11 cellular contexts compared by ENCODE assay signal in genomic region chr2:174836345-174836999, GRCh38.
DNase-seq lines count a peak whose midpoint lies in the region; ATAC-seq and TF ChIP-seq lines count a peak whose summit lies in the region.
"Had no signal": no experiment of that assay in that cellular context is flagged by ENCODE, and none has a peak within 500 bp of the region (broad histone marks: within the 10 kb centered on the region; RNA-seq: fewer than 3 reads in every experiment).

No MANE protein-coding gene starts in this region.

- H3K4me1 ChIP-seq in heart right ventricle = peaks cover 0 to 20% (median 14%) of the 10 kb centered on the region in 9 donors
- no peaks in the 10 kb centered on the region for H3K4me1 ChIP-seq in right atrium auricular region
- H3K4me1 ChIP-seq in left ventricle myocardium inferior = peaks cover 22% of the 10 kb centered on the region
- H3K4me1 ChIP-seq in lower lobe of right lung = no peaks in the 10 kb centered on the region

- H3K36me3 ChIP-seq in heart right ventricle (no peaks in the 10 kb centered on the region), right atrium auricular region (no peaks in the 10 kb centered on the region), left ventricle myocardium inferior (peaks cover 6% of the 10 kb centered on the region), lower lobe of right lung (no peaks in the 10 kb centered on the region)

- H3K27ac Mint-ChIP-seq in activated T-helper 2 cell treated with anti-CD3 and anti-CD28 coated beads, Interferon-gamma antibody, Interleukin-2, Interleukin-4, amounts not matched to agents 10 μg/mL and 5 μg/mL and 100 μg/mL, durations not matched to agents 14 hours and 24 hours and 36 hours = peak overlapping the region; percentile 95
- H3K27ac Mint-ChIP-seq in stimulated activated naive B cell treated with anti-CD40 and anti-IgM and Interleukin-4, amounts not matched to agents 10 μg/mL and 1 μg/mL and 100 μg/mL, for 72 hours = no peak overlapping the region
- no peak overlapping the region for H3K27ac Mint-ChIP-seq in naive thymus-derived CD8-positive, alpha-beta T cell
- H3K27ac Mint-ChIP-seq: CD8-positive, alpha-beta T cell had no signal

- H3K9me3 Mint-ChIP-seq in activated T-helper 2 cell treated with anti-CD3 and anti-CD28 coated beads, Interferon-gamma antibody, Interleukin-2, Interleukin-4, amounts not matched to agents 10 μg/mL and 5 μg/mL and 100 μg/mL, durations not matched to agents 14 hours and 24 hours and 36 hours = peaks cover 17% of the 10 kb centered on the region
- peaks cover 0 to 5% of the 10 kb centered on the region in 2 donors for H3K9me3 Mint-ChIP-seq in stimulated activated naive B cell treated with anti-CD40 and anti-IgM and Interleukin-4, amounts not matched to agents 10 μg/mL and 1 μg/mL and 100 μg/mL, for 72 hours
- peaks cover 9 to 22% (median 13%) of the 10 kb centered on the region in 9 donors for H3K9me3 Mint-ChIP-seq in naive thymus-derived CD8-positive, alpha-beta T cell

- ATAC-seq in heart right ventricle (peak in 5 of 8 donors; percentile 32 to 84 (median 70)), lower lobe of right lung (no peak)
- ATAC-seq in stimulated activated naive B cell treated with anti-CD40 and anti-IgM and Interleukin-4, amounts not matched to agents 10 μg/mL and 1 μg/mL and 100 μg/mL, for 72 hours (replicated peaks) = no peak
- ATAC-seq in naive thymus-derived CD8-positive, alpha-beta T cell = no peak
- ATAC-seq: CD8-positive, alpha-beta T cell had no signal

- POLR2A ChIA-PET in naive thymus-derived CD8-positive, alpha-beta T cell (lab: Charles Lee) = no interaction called here

- H3K27me3 ChIP-seq in heart right ventricle = no peaks in the 10 kb centered on the region
- H3K27me3 ChIP-seq in right atrium auricular region = no peaks in the 10 kb centered on the region
- no peaks in the 10 kb centered on the region for H3K27me3 ChIP-seq in left ventricle myocardium inferior (ENCODE audit: low read depth)
- no peaks in the 10 kb centered on the region for H3K27me3 ChIP-seq in lower lobe of right lung (ENCODE audit: low read depth)

- H3K9me3 ChIP-seq in heart right ventricle = peaks cover 0 to 20% (median 0%) of the 10 kb centered on the region in 11 donors
- peaks cover 0 to 7% of the 10 kb centered on the region in 2 donors for H3K9me3 ChIP-seq in right atrium auricular region
- peaks cover 15% of the 10 kb centered on the region for H3K9me3 ChIP-seq in left ventricle myocardium inferior (replicated peaks)
- no peaks in the 10 kb centered on the region for H3K9me3 ChIP-seq in lower lobe of right lung

- H3K4me3 Mint-ChIP-seq in activated T-helper 2 cell treated with anti-CD3 and anti-CD28 coated beads, Interferon-gamma antibody, Interleukin-2, Interleukin-4, amounts not matched to agents 10 μg/mL and 5 μg/mL and 100 μg/mL, durations not matched to agents 14 hours and 24 hours and 36 hours (ENCODE audit: low read depth) = no peak overlapping the region
- no peak overlapping the region for H3K4me3 Mint-ChIP-seq in stimulated activated naive B cell treated with anti-CD40 and anti-IgM and Interleukin-4, amounts not matched to agents 10 μg/mL and 1 μg/mL and 100 μg/mL, for 72 hours
- H3K4me3 Mint-ChIP-seq in naive thymus-derived CD8-positive, alpha-beta T cell = no peak overlapping the region
- H3K4me3 Mint-ChIP-seq: CD8-positive, alpha-beta T cell had no signal

- H3K4me1 Mint-ChIP-seq in activated T-helper 2 cell treated with anti-CD3 and anti-CD28 coated beads, Interferon-gamma antibody, Interleukin-2, Interleukin-4, amounts not matched to agents 10 μg/mL and 5 μg/mL and 100 μg/mL, durations not matched to agents 14 hours and 24 hours and 36 hours (ENCODE audit: low read depth) = peaks cover 31% of the 10 kb centered on the region
- peaks cover 0 to 2% of the 10 kb centered on the region in 2 donors for H3K4me1 Mint-ChIP-seq in stimulated activated naive B cell treated with anti-CD40 and anti-IgM and Interleukin-4, amounts not matched to agents 10 μg/mL and 1 μg/mL and 100 μg/mL, for 72 hours
- peaks cover 0 to 6% (median 2%) of the 10 kb centered on the region in 4 donors for H3K4me1 Mint-ChIP-seq in naive thymus-derived CD8-positive, alpha-beta T cell

- 78 to 80% methylated on average over 3 of the region's 3 CpGs for WGBS in heart right ventricle, 2 donors

- TF ChIP-seq CTCF in heart right ventricle (IDR thresholded peaks at IDR 0.05) (no peak), right atrium auricular region (IDR thresholded peaks at IDR 0.05) (no peak), left ventricle myocardium inferior (IDR thresholded peaks at IDR 0.05; ENCODE audit: borderline replicate concordance) (no peak), lower lobe of right lung (IDR thresholded peaks at IDR 0.05) (no peak)

- H3K27ac ChIP-seq in heart right ventricle (peak overlapping the region in 3 of 10 donors; percentile 0 to 48 (median 11)), right atrium auricular region (no peak overlapping the region), left ventricle myocardium inferior (replicated peaks) (peak overlapping the region; percentile 12), lower lobe of right lung (no peak overlapping the region)

- no peak for DNase-seq in heart right ventricle
- DNase-seq in right atrium auricular region (ENCODE audit: low spot score) = no peak
- DNase-seq in activated T-helper 2 cell treated with anti-CD3 and anti-CD28 coated beads, Interferon-gamma antibody, Interleukin-2, Interleukin-4, amounts not matched to agents 10 μg/mL and 5 μg/mL and 100 μg/mL, durations not matched to agents 14 hours and 24 hours and 36 hours (ENCODE audit: low spot score) = no peak
- no peak for DNase-seq in left ventricle myocardium inferior
- DNase-seq in iPS-NIHi7 (ENCODE audit: extremely low spot score) = no peak
- no peak for DNase-seq in stimulated activated naive B cell treated with anti-CD40 and anti-IgM and Interleukin-4, amounts not matched to agents 10 μg/mL and 1 μg/mL and 100 μg/mL, for 72 hours
- no peak for DNase-seq in naive thymus-derived CD8-positive, alpha-beta T cell
- DNase-seq in lower lobe of right lung = no peak
- DNase-seq: activated CD4-positive, alpha-beta T cell treated with anti-CD3 and anti-CD28 coated beads for 1 hour; CD8-positive, alpha-beta T cell; NCI-H524 treated with DMSO at 0.1 percent for 48 hours had no signal

- peaks cover 3% of the 10 kb centered on the region for H3K27me3 Mint-ChIP-seq in activated T-helper 2 cell treated with anti-CD3 and anti-CD28 coated beads, Interferon-gamma antibody, Interleukin-2, Interleukin-4, amounts not matched to agents 10 μg/mL and 5 μg/mL and 100 μg/mL, durations not matched to agents 14 hours and 24 hours and 36 hours (ENCODE audit: low read depth)
- H3K27me3 Mint-ChIP-seq in stimulated activated naive B cell treated with anti-CD40 and anti-IgM and Interleukin-4, amounts not matched to agents 10 μg/mL and 1 μg/mL and 100 μg/mL, for 72 hours = peaks cover 16 to 27% of the 10 kb centered on the region in 2 donors
- peaks cover 0 to 2% (median 0%) of the 10 kb centered on the region in 5 donors for H3K27me3 Mint-ChIP-seq in naive thymus-derived CD8-positive, alpha-beta T cell

- intact Hi-C loops in heart right ventricle (cut with DNase I) = no loop called here
- intact Hi-C loops in activated T-helper 2 cell treated with anti-CD3 and anti-CD28 coated beads, Interferon-gamma antibody, Interleukin-2, Interleukin-4, amounts not matched to agents 10 μg/mL and 5 μg/mL and 100 μg/mL, durations not matched to agents 14 hours and 24 hours and 36 hours (cut with micrococcal nuclease) = loop anchor here (1.0 to 10.0 kb wide), 5 partner anchors 41 to 396 kb away; partner anchors contain the start of gene WIPF1
- intact Hi-C loops in left ventricle myocardium inferior (cut with micrococcal nuclease) = no loop called here
- intact Hi-C loops in lower lobe of right lung (cut with DNase I) = no loop called here

- peaks cover 14% of the 10 kb centered on the region for H3K36me3 Mint-ChIP-seq in activated T-helper 2 cell treated with anti-CD3 and anti-CD28 coated beads, Interferon-gamma antibody, Interleukin-2, Interleukin-4, amounts not matched to agents 10 μg/mL and 5 μg/mL and 100 μg/mL, durations not matched to agents 14 hours and 24 hours and 36 hours (ENCODE audit: low read depth)
- no peaks in the 10 kb centered on the region for H3K36me3 Mint-ChIP-seq in stimulated activated naive B cell treated with anti-CD40 and anti-IgM and Interleukin-4, amounts not matched to agents 10 μg/mL and 1 μg/mL and 100 μg/mL, for 72 hours
- H3K36me3 Mint-ChIP-seq in naive thymus-derived CD8-positive, alpha-beta T cell = peaks cover 0 to 20% (median 10%) of the 10 kb centered on the region in 3 donors
- H3K36me3 Mint-ChIP-seq: CD8-positive, alpha-beta T cell had no signal

- no peak overlapping the region for H3K4me3 ChIP-seq in heart right ventricle
- H3K4me3 ChIP-seq in right atrium auricular region = no peak overlapping the region
- H3K4me3 ChIP-seq in left ventricle myocardium inferior = no peak overlapping the region
- no peak overlapping the region for H3K4me3 ChIP-seq in lower lobe of right lung

Comparison
In these comparisons a context has a peak if more than half of its experiments do, and no peak if none do; other contexts are left out.
1. ATAC-seq: peak in heart right ventricle (5 of 8); none in stimulated activated naive B cell treated with anti-CD40 and anti-IgM and Interleukin-4, amounts not matched to agents 10 μg/mL and 1 μg/mL and 100 μg/mL, for 72 hours (0 of 2), naive thymus-derived CD8-positive, alpha-beta T cell (0 of 2) and lower lobe of right lung (0 of 2).